8 cellular contexts compared by ENCODE assay signal in the genomic region with DNA sequence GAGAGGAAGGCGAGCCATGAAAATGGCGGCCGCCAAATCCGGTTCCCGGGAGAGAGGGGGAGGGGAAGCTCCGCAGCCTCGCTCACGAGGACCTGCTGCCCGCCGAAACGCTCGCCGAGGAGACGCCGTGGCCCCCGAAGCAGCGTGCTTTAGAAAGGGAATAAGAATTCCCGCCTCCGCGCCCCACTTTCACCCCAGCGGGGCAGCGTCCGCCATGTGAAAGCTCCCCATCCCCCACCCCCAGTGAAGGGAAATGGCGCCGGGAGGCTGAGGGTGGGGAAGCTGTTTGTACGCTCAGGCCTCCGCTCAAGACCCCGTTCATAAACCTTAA. TPM values are rescaled to one million over a fixed set of nuclear protein-coding genes. Genes with fewer than 3 reads are reported as not detected.
A peak's percentile ranks its signal among the peaks of the same experiment; 100 is the strongest.
DNase-seq lines count a peak whose midpoint lies in the region; ATAC-seq and TF ChIP-seq lines count a peak whose summit lies in the region.

No MANE protein-coding gene starts in this region.

- CTCF ChIA-PET in Panc1 (lab: Charles Lee) = no interaction called here

- in situ Hi-C loops in Panc1 (cut with HindIII; ENCODE audit: low pct_unique_long_range_greater_than_20kb, low sequenced_read_pairs) = no loop called here

- H3K27ac ChIP-seq in Panc1 (ENCODE audit: low read length) = peak overlapping the region; percentile 100
- peak overlapping the region; percentile 100 for H3K27ac ChIP-seq in stomach smooth muscle (ENCODE audit: low read length)

- H3K36me3 ChIP-seq in Panc1 (ENCODE audit: control insufficient read depth, insufficient read depth, low read length) (peaks cover 65% of the 10 kb centered on the region), neuron (ENCODE audit: insufficient read depth, low read length) (peaks cover 49% of the 10 kb centered on the region), stomach smooth muscle (ENCODE audit: control insufficient read depth in 2 of 2, insufficient read depth in 2 of 2, low read length in 2 of 2) (peaks cover 7 to 25% of the 10 kb centered on the region in 2 donors)

- intact Hi-C loops in Panc1 (cut with micrococcal nuclease; ENCODE audit: unreplicated experiment) = loop anchor here (5.0 kb wide), 1 partner anchor 467 kb away; no protein-coding TSS in a partner anchor

- peaks cover 91% of the 10 kb centered on the region for H3K36me3 Mint-ChIP-seq in activated T-helper 17 cell treated with anti-CD3 and anti-CD28 coated beads, Interleukin-2, amount 50 U/mL, for 72 hours (ENCODE audit: low read depth)

- peak overlapping the region; percentile 100 for H3K9ac ChIP-seq in stomach smooth muscle (ENCODE audit: low read length in 2 of 2)

- H3K27me3 ChIP-seq in Panc1 (ENCODE audit: control insufficient read depth, insufficient read depth, low read length) (no peaks in the 10 kb centered on the region), neuron (ENCODE audit: insufficient read depth, low read length) (no peaks in the 10 kb centered on the region), stomach smooth muscle (ENCODE audit: control insufficient read depth in 1 of 2, insufficient read depth in 2 of 2, low read length in 2 of 2) (no peaks in the 10 kb centered on the region)

- H3K9me3 ChIP-seq in Panc1 (ENCODE audit: control insufficient read depth, insufficient read depth, low read depth, low read length) = no peaks in the 10 kb centered on the region
- no peaks in the 10 kb centered on the region for H3K9me3 ChIP-seq in neuron (ENCODE audit: low read length)
- H3K9me3 ChIP-seq in stomach smooth muscle (ENCODE audit: control insufficient read depth in 2 of 2, low read length in 2 of 2) = no peaks in the 10 kb centered on the region

- POLR2A ChIA-PET in Panc1 (lab: Charles Lee) = interaction anchor here (0.6 to 1.0 kb wide), 3 partner anchors 90 to 170 kb away, joined by 3 to 5 read pairs (median 4); no protein-coding TSS in a partner anchor

- ATAC-seq in HG03378 (IDR thresholded peaks at IDR 0.05; ENCODE audit: unreplicated experiment) = peak; percentile 5
- ATAC-seq in Panc1 = peak; percentile 41
- peak; percentile 28 for ATAC-seq in activated T-helper 17 cell treated with anti-CD3 and anti-CD28 coated beads, Interleukin-2, amount 50 U/mL, for 72 hours (replicated peaks)

- no peaks in the 10 kb centered on the region for H3K27me3 Mint-ChIP-seq in activated T-helper 17 cell treated with anti-CD3 and anti-CD28 coated beads, Interleukin-2, amount 50 U/mL, for 72 hours

- peak overlapping the region; percentile 100 for H3K27ac Mint-ChIP-seq in activated T-helper 17 cell treated with anti-CD3 and anti-CD28 coated beads, Interleukin-2, amount 50 U/mL, for 72 hours

- H3K4me1 ChIP-seq in Panc1 (ENCODE audit: control insufficient read depth, insufficient read depth, low read length) = peaks cover 40% of the 10 kb centered on the region
- H3K4me1 ChIP-seq in neuron (ENCODE audit: insufficient read depth, low read length) = peaks cover 43% of the 10 kb centered on the region
- peaks cover 17% of the 10 kb centered on the region for H3K4me1 ChIP-seq in stomach smooth muscle (ENCODE audit: control insufficient read depth, insufficient read depth, low read length)

- H3K4me3 Mint-ChIP-seq in activated T-helper 17 cell treated with anti-CD3 and anti-CD28 coated beads, Interleukin-2, amount 50 U/mL, for 72 hours = peak overlapping the region; percentile 100

- TF ChIP-seq CTCF in Panc1 (IDR thresholded peaks at IDR 0.05) = no peak

- no TSS peak for BruUV-seq in Panc1 (replicated peaks; lab: Mats Ljungman, UMichigan)

- H2AFZ ChIP-seq in neuron (ENCODE audit: low read depth, low read length) = no peak overlapping the region

- H3K4me3 ChIP-seq in Panc1 (ENCODE audit: low read depth in 2 of 2, low read length in 2 of 2) (peak overlapping the region; percentile 97 to 98), neuron (ENCODE audit: low read length) (peak overlapping the region; percentile 90), stomach smooth muscle (ENCODE audit: low read length in 2 of 2) (peak overlapping the region; percentile 99 to 100)

- H3K4me1 Mint-ChIP-seq in activated T-helper 17 cell treated with anti-CD3 and anti-CD28 coated beads, Interleukin-2, amount 50 U/mL, for 72 hours = peaks cover 34% of the 10 kb centered on the region

- H3K9me3 Mint-ChIP-seq in activated T-helper 17 cell treated with anti-CD3 and anti-CD28 coated beads, Interleukin-2, amount 50 U/mL, for 72 hours = no peaks in the 10 kb centered on the region

- peak; percentile 76 for DNase-seq in ELR (ENCODE audit: low read depth)
- DNase-seq in Panc1 (ENCODE audit: low read depth, low spot score) = no peak
- peak; percentile 46 for DNase-seq in fibroblast of peridontal ligament (ENCODE audit: extremely low read depth)
- DNase-seq in HT-29 (ENCODE audit: low spot score) = no peak

RNA-seq across cellular contexts. Expression of gene HNRNPA2B1, which starts 0.5 kb away (rescaled TPM):
- total RNA-seq in Panc1 (2021; ENCODE audit: unreplicated experiment) = 819 TPM
- 815 TPM for polyA plus RNA-seq in Panc1 (2012; ENCODE audit: insufficient read length)
- 100 to 1,000 TPM; 491 to 882 TPM for total RNA-seq in activated T-helper 17 cell treated with anti-CD3 and anti-CD28 coated beads, Interleukin-2, amount 50 U/mL, for 72 hours
- total RNA-seq in HT-29 (2014; rRNA removed; shearing (Covaris generic)) = 237 and 272 TPM in 2 replicates

RNA-seq across cellular contexts. Expression of gene CBX3, which starts 1.5 kb away (rescaled TPM):
- 308 TPM for total RNA-seq in Panc1 (2021; ENCODE audit: unreplicated experiment)
- 136 TPM for polyA plus RNA-seq in Panc1 (2012; ENCODE audit: insufficient read length)
- 100 to 1,000 TPM; 179 to 242 TPM for total RNA-seq in activated T-helper 17 cell treated with anti-CD3 and anti-CD28 coated beads, Interleukin-2, amount 50 U/mL, for 72 hours
- 154 and 163 TPM in 2 replicates for total RNA-seq in HT-29 (2014; rRNA removed; shearing (Covaris generic))

RNA-seq across cellular contexts. Expression of gene NFE2L3, which starts 48.1 kb away (rescaled TPM):
- 78.5 TPM for total RNA-seq in Panc1 (2021; ENCODE audit: unreplicated experiment)
- polyA plus RNA-seq in Panc1 (2012; ENCODE audit: insufficient read length) = 47.6 TPM
- total RNA-seq in activated T-helper 17 cell treated with anti-CD3 and anti-CD28 coated beads, Interleukin-2, amount 50 U/mL, for 72 hours = 10 to 100 TPM; 24.1 to 27.6 TPM
- total RNA-seq in HT-29 (2014; rRNA removed; shearing (Covaris generic)) = 43.7 and 45.3 TPM in 2 replicates

Comparison
In these comparisons a context has a peak if more than half of its experiments do, and no peak if none do; other contexts are left out.
1. DNase-seq: peak in ELR (single experiment) and fibroblast of peridontal ligament (single experiment); none in Panc1 (single experiment) and HT-29 (single experiment).
2. Peak in every context shown above with its lines, with median percentiles within 50 percentile points of each other: ATAC-seq and H3K4me3 ChIP-seq.